In the genomic region with DNA sequence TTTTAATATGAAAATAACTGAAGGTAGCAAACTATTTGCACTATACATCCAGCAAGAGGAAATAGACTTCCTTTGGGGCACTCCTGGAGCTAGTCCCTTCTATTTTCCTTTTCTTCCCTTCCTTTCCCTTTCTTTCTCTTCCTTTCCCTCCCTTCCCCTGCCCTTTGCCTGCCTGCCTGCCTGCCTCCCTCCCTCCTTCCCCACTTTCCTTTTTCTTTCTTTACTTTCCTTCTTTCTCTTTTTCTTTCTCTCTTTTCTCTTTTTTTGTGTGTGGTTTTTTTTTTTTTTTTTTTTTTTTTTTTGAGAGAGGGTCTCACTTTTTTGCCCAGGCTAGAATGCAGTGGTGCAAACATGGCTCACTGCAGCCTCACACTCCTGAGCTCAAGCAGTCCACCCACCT, we compare ENCODE assay signal across 2 cellular contexts.
TF ChIP-seq lines count a peak whose summit lies in the region.

No MANE protein-coding gene starts in this region.

TF ChIP-seq in HEK293, 187 proteins besides CTCF, POLR2A, EP300 and RAD21 (continued from another document):
- TF ChIP-seq, protein P1, sequence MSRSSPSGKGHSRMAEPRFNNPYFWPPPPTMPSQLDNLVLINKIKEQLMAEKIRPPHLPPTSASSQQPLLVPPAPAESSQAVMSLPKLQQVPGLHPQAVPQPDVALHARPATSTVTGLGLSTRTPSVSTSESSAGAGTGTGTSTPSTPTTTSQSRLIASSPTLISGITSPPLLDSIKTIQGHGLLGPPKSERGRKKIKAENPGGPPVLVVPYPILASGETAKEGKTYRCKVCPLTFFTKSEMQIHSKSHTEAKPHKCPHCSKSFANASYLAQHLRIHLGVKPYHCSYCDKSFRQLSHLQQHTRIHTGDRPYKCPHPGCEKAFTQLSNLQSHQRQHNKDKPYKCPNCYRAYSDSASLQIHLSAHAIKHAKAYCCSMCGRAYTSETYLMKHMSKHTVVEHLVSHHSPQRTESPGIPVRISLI (tag by site-specific recombination; IDR thresholded peaks at IDR 0.05), result peak; percentile 90
- peak; percentile 100 for TF ChIP-seq PRDM1 (tag by site-specific recombination; IDR thresholded peaks at IDR 0.05)
- TF ChIP-seq ZNF555 (tag by site-specific recombination; conservative IDR thresholded peaks at IDR 0.05), result no peak
- TF ChIP-seq, protein P2, sequence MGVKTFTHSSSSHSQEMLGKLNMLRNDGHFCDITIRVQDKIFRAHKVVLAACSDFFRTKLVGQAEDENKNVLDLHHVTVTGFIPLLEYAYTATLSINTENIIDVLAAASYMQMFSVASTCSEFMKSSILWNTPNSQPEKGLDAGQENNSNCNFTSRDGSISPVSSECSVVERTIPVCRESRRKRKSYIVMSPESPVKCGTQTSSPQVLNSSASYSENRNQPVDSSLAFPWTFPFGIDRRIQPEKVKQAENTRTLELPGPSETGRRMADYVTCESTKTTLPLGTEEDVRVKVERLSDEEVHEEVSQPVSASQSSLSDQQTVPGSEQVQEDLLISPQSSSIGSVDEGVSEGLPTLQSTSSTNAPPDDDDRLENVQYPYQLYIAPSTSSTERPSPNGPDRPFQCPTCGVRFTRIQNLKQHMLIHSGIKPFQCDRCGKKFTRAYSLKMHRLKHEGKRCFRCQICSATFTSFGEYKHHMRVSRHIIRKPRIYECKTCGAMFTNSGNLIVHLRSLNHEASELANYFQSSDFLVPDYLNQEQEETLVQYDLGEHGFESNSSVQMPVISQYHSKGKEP (tag by site-specific recombination; IDR thresholded peaks at IDR 0.05), result no peak
- TF ChIP-seq HOXA7 (CRISPR knock-in tag; IDR thresholded peaks at IDR 0.05; ENCODE audit: borderline replicate concordance), result no peak
- no peak for TF ChIP-seq ZSCAN30 (tag by site-specific recombination; IDR thresholded peaks at IDR 0.05)
- no peak for TF ChIP-seq SP7 (tag by site-specific recombination; IDR thresholded peaks at IDR 0.05)

TF ChIP-seq in K562, 482 proteins besides CTCF, POLR2A, EP300 and RAD21 (continued from another document):
- TF ChIP-seq, protein P3, sequence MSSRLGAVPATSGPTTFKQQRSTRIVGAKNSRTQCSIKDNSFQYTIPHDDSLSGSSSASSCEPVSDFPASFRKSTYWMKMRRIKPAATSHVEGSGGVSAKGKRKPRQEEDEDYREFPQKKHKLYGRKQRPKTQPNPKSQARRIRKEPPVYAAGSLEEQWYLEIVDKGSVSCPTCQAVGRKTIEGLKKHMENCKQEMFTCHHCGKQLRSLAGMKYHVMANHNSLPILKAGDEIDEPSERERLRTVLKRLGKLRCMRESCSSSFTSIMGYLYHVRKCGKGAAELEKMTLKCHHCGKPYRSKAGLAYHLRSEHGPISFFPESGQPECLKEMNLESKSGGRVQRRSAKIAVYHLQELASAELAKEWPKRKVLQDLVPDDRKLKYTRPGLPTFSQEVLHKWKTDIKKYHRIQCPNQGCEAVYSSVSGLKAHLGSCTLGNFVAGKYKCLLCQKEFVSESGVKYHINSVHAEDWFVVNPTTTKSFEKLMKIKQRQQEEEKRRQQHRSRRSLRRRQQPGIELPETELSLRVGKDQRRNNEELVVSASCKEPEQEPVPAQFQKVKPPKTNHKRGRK (tag; IDR thresholded peaks at IDR 0.05), result 0 out of 2 replicates have a peak, but pooled peaks have one; percentile 33
- no peak for TF ChIP-seq MYNN (IDR thresholded peaks at IDR 0.05)
- TF ChIP-seq MYNN (CRISPR knock-in tag; IDR thresholded peaks at IDR 0.05), result no peak
